ENCODE assay signal across 9 cellular contexts in genomic region chr1:40451238-40451585, GRCh38. TPM values are rescaled to one million over a fixed set of nuclear protein-coding genes. Genes with fewer than 3 reads are reported as not detected.
A peak's percentile ranks its signal among the peaks of the same experiment; 100 is the strongest.
DNase-seq lines count a peak whose midpoint lies in the region; ATAC-seq and TF ChIP-seq lines count a peak whose summit lies in the region.
"Had no signal": no experiment of that assay in that cellular context is flagged by ENCODE, and none has a peak within 500 bp of the region (broad histone marks: within the 10 kb centered on the region; RNA-seq: fewer than 3 reads in every experiment).

No MANE protein-coding gene starts in this region.

- H3K4me3 ChIP-seq in foreskin fibroblast (ENCODE audit: low read depth in 1 of 2, low read length in 2 of 2) = peak overlapping the region; percentile 58 to 83

- H3K4me1 Mint-ChIP-seq in activated naive CD4-positive, alpha-beta T cell treated with anti-CD3 and anti-CD28 coated beads, Interleukin-2, amount 50 U/mL, for 24 hours = peaks cover 39% of the 10 kb centered on the region
- peaks cover 22% of the 10 kb centered on the region for H3K4me1 Mint-ChIP-seq in WTC11

- peak overlapping the region; percentile 91 for H3K4me3 Mint-ChIP-seq in activated naive CD4-positive, alpha-beta T cell treated with anti-CD3 and anti-CD28 coated beads, Interleukin-2, amount 50 U/mL, for 24 hours
- peak overlapping the region; percentile 81 for H3K4me3 Mint-ChIP-seq in WTC11

- H3K36me3 Mint-ChIP-seq in activated naive CD4-positive, alpha-beta T cell treated with anti-CD3 and anti-CD28 coated beads, Interleukin-2, amount 50 U/mL, for 24 hours = peaks cover 43% of the 10 kb centered on the region
- H3K36me3 Mint-ChIP-seq in WTC11 = peaks cover 30% of the 10 kb centered on the region

- H3K27ac Mint-ChIP-seq in activated naive CD4-positive, alpha-beta T cell treated with anti-CD3 and anti-CD28 coated beads, Interleukin-2, amount 50 U/mL, for 24 hours = peak overlapping the region; percentile 97
- H3K27ac Mint-ChIP-seq in WTC11 = no peak overlapping the region

- CTCF ChIA-PET in WTC11 (lab: Charles Lee) = interaction anchor here (1.7 kb wide), 1 partner anchor 307 kb away, joined by 8 read pairs; no protein-coding TSS in a partner anchor

- peaks cover 20% of the 10 kb centered on the region for H3K9me3 Mint-ChIP-seq in activated naive CD4-positive, alpha-beta T cell treated with anti-CD3 and anti-CD28 coated beads, Interleukin-2, amount 50 U/mL, for 24 hours
- peaks cover 39% of the 10 kb centered on the region for H3K9me3 Mint-ChIP-seq in WTC11

- DNase-seq in activated naive CD4-positive, alpha-beta T cell treated with Interleukin-2 at 50 U/mL for 16 hours = no peak
- DNase-seq in WTC11 (ENCODE audit: low spot score) (no peak), foreskin fibroblast (no peak), NCI-H345 (lab: John Stamatoyannopoulos, UW) (no peak)
- no peak for DNase-seq in stimulated activated CD4-positive, alpha-beta T cell treated with anti-CD3 and anti-CD28 coated beads, Interleukin-2, amount 100 ng/mL, for 48 hours
- no peak for DNase-seq in stimulated activated CD4-positive, alpha-beta T cell treated with anti-CD3 and anti-CD28 coated beads, Interleukin-12 subunit alpha, Interleukin-12 subunit beta, amount 100 ng/mL, for 4 hours
- DNase-seq: NCI-H1417 treated with DMSO at 0.1 percent for 48 hours had no signal

- no peaks in the 10 kb centered on the region for H3K27me3 Mint-ChIP-seq in activated naive CD4-positive, alpha-beta T cell treated with anti-CD3 and anti-CD28 coated beads, Interleukin-2, amount 50 U/mL, for 24 hours
- H3K27me3 Mint-ChIP-seq in WTC11 (ENCODE audit: low read depth) = no peaks in the 10 kb centered on the region; the same call in 1 of the 2 replicates

- TF ChIP-seq CTCF in WTC11 (IDR thresholded peaks at IDR 0.05) (no peak), foreskin fibroblast (IDR thresholded peaks at IDR 0.05; ENCODE audit: low read depth, low read length) (no peak)

- POLR2A ChIA-PET in WTC11 (lab: Charles Lee) = no interaction called here

- no peak for ATAC-seq in WTC11

- H3K27ac ChIP-seq in temporal lobe (ENCODE audit: low read depth, low read length) = peak overlapping the region; percentile 71

TF ChIP-seq in WTC11, 78 proteins besides CTCF, POLR2A, EP300 and RAD21:
- no peak for TF ChIP-seq OVOL2 (CRISPR knock-in tag; IDR thresholded peaks at IDR 0.05; ENCODE audit: borderline replicate concordance)
- no peak for TF ChIP-seq CDX4 (CRISPR knock-in tag; IDR thresholded peaks at IDR 0.05; ENCODE audit: borderline replicate concordance)
- no peak for TF ChIP-seq FOXP4 (CRISPR knock-in tag; IDR thresholded peaks at IDR 0.05)
- TF ChIP-seq ZNF281 (CRISPR knock-in tag; IDR thresholded peaks at IDR 0.05) = no peak
- no peak for TF ChIP-seq JUN (CRISPR knock-in tag; IDR thresholded peaks at IDR 0.05)
- TF ChIP-seq ZNF138 (CRISPR knock-in tag; conservative IDR thresholded peaks at IDR 0.05) = no peak
- no peak for TF ChIP-seq ATF3 (CRISPR knock-in tag; conservative IDR thresholded peaks at IDR 0.05)
- no peak for TF ChIP-seq ZNF219 (CRISPR knock-in tag; IDR thresholded peaks at IDR 0.05; ENCODE audit: borderline replicate concordance)
- no peak for TF ChIP-seq SP1 (CRISPR knock-in tag; conservative IDR thresholded peaks at IDR 0.05)
- no peak for TF ChIP-seq ELF4 (CRISPR knock-in tag; IDR thresholded peaks at IDR 0.05; ENCODE audit: low read depth)

RNA-seq across cellular contexts. Expression of gene ZFP69B, which starts 0.9 kb away (rescaled TPM):
- total RNA-seq in WTC11 (2021) = 6.8 to 8.2 TPM (median 7.1 TPM) in 3 replicates
- 18.9 TPM for total RNA-seq in temporal lobe

RNA-seq across cellular contexts. Expression of gene ZFP69, which starts 25.9 kb away (rescaled TPM):
- total RNA-seq in WTC11 (2021) (3.2 to 3.9 TPM (median 3.6 TPM) in 3 replicates), temporal lobe (12.5 TPM)

RNA-seq across cellular contexts. Expression of gene EXO5, which starts 57.4 kb away (rescaled TPM):
- 5.5 to 9.8 TPM (median 8.7 TPM) in 3 replicates for total RNA-seq in WTC11 (2021)
- 18.2 TPM for total RNA-seq in temporal lobe
